29 cellular contexts compared by ENCODE assay signal in the genomic region with DNA sequence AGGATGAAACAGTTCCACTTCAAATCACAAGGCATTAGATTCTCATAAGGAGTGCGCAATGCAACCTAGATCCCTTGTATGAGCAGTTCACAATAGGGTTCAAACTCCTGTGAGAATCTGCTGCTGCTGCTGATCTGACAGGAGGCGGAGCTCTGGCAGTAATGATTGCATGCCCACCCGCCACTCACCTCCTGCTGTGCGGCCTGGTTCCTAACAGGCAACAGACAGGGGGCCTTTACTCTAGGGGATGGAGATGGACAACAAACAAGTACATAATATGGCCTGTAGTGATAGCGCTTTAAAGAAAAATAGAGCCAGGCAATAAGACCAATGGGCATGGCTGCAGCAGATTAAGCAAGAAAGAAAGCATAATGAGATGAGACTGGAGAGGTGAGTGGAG.
"Had no signal": no experiment of that assay in that cellular context is flagged by ENCODE, and none has a peak within 500 bp of the region (broad histone marks: within the 10 kb centered on the region; RNA-seq: fewer than 3 reads in every experiment).

No MANE protein-coding gene starts in this region.

- H3K9me3 ChIP-seq: adrenal gland had no signal

- H3K9me3 Mint-ChIP-seq: activated naive CD4-positive, alpha-beta T cell treated with anti-CD3 and anti-CD28 coated beads for 36 hours; activated naive CD8-positive, alpha-beta T cell treated with anti-CD3 and anti-CD28 coated beads, Interleukin-2, amount 10 ng/mL, durations not matched to agents 7 days and 5 days; activated T-cell treated with anti-CD3 and anti-CD28 coated beads, Interleukin-2, amount 50 U/mL, for 24 hours; T-cell had no signal

- H3K27me3 Mint-ChIP-seq: activated CD8-positive, alpha-beta memory T cell treated with anti-CD3 and anti-CD28 coated beads, Interleukin-2, amount 10 ng/mL, durations not matched to agents 7 days and 5 days; activated T-cell treated with anti-CD3 and anti-CD28 coated beads, Interleukin-2, amount 50 U/mL, for 24 hours; T-cell had no signal

- ATAC-seq: activated CD4-positive, CD25-positive, alpha-beta regulatory T cell treated with anti-CD3 and anti-CD28 coated beads, Interleukin-2, amount 50 U/mL, for 24 hours; activated CD8-positive, alpha-beta memory T cell treated with anti-CD3 and anti-CD28 coated beads, Interleukin-2, amount 10 ng/mL, durations not matched to agents 7 days and 5 days; Panc1; Right ventricle myocardium inferior; T-cell had no signal

- H3K27ac Mint-ChIP-seq: activated CD8-positive, alpha-beta memory T cell treated with anti-CD3 and anti-CD28 coated beads, Interleukin-2, amount 10 ng/mL, durations not matched to agents 7 days and 5 days; activated naive CD4-positive, alpha-beta T cell treated with anti-CD3 and anti-CD28 coated beads for 36 hours; activated naive CD8-positive, alpha-beta T cell treated with anti-CD3 and anti-CD28 coated beads, Interleukin-2, amount 10 ng/mL, durations not matched to agents 7 days and 5 days; activated T-cell treated with anti-CD3 and anti-CD28 coated beads, Interleukin-2, amount 50 U/mL, for 24 hours; T-cell had no signal

- H3K4me3 Mint-ChIP-seq: activated CD8-positive, alpha-beta memory T cell treated with anti-CD3 and anti-CD28 coated beads, Interleukin-2, amount 10 ng/mL, durations not matched to agents 7 days and 5 days; activated naive CD4-positive, alpha-beta T cell treated with anti-CD3 and anti-CD28 coated beads for 36 hours; activated naive CD8-positive, alpha-beta T cell treated with anti-CD3 and anti-CD28 coated beads, Interleukin-2, amount 10 ng/mL, durations not matched to agents 7 days and 5 days; activated T-cell treated with anti-CD3 and anti-CD28 coated beads, Interleukin-2, amount 50 U/mL, for 24 hours; T-cell had no signal

- H3K36me3 Mint-ChIP-seq: T-cell had no signal

- H3K9ac ChIP-seq: KMS-11 had no signal

- H3K27ac ChIP-seq: adrenal gland, KMS-11, SK-N-MC, WERI-Rb-1 had no signal

- DNase-seq: activated CD4-positive, alpha-beta T cell treated with anti-CD3 and anti-CD28 coated beads for 4 hours; activated CD4-positive, alpha-beta T cell treated with anti-CD3 and anti-CD28 coated beads, Interleukin-2, amount 50 U/mL, for 4 hours; activated CD8-positive, alpha-beta memory T cell treated with anti-CD3 and anti-CD28 coated beads, Interleukin-2, amount 10 ng/mL, durations not matched to agents 7 days and 5 days; activated gamma-delta T cell; activated naive CD4-positive, alpha-beta T cell treated with anti-CD3 and anti-CD28 coated beads for 36 hours; activated naive CD8-positive, alpha-beta T cell treated with anti-CD3 and anti-CD28 coated beads, Interleukin-2, amount 10 ng/mL, durations not matched to agents 7 days and 5 days; activated T-cell treated with anti-CD3 and anti-CD28 coated beads, Interleukin-2, amount 50 U/mL, for 24 hours; adrenal gland; anterior cingulate cortex; cerebellar nuclear complex; MG63; NCI-H1105; NCI-H1436; NCI-H1694 treated with DMSO at 0.1 percent for 48 hours; NCI-H2029 treated with DMSO at 0.1 percent for 48 hours; NCI-H345; NCI-H510A; NCI-H526 treated with DMSO at 0.1 percent for 48 hours; NCI-H82; NK-92 treated with Interleukin-12 subunit alpha and Interleukin-12 subunit beta, amount 100 ng/mL, for 24 hours; OCI-M1; RPMI8226; T-cell; WERI-Rb-1 had no signal

- H3K4me3 ChIP-seq: adrenal gland, MG63, SK-N-MC had no signal

- H3K4me2 ChIP-seq: KMS-11 had no signal

- H3K27me3 ChIP-seq: adrenal gland, MG63 had no signal

- H3K36me3 ChIP-seq: adrenal gland, MG63 had no signal
